9 cellular contexts compared by ENCODE assay signal in the genomic region with DNA sequence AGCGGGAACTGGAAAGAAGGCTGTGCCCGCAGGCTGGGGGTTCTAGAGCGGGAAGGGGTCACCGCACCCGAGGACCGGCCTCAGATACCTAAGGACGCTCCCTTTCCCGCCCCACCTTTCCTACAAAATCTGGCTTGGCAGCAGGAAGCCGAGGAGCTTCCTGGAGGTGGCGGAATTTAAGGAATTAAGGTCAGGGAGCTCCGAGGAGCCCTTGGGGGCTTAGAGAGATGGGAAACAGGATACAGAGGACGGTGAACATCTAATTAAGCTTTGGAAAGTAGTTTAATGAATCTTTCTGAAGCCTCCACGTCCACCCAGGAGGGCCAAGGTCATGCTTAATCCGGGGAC. TPM values are rescaled to one million over a fixed set of nuclear protein-coding genes. Genes with fewer than 3 reads are reported as not detected.
DNase-seq lines count a peak whose midpoint lies in the region; ATAC-seq and TF ChIP-seq lines count a peak whose summit lies in the region.
"Had no signal": no experiment of that assay in that cellular context is flagged by ENCODE, and none has a peak within 500 bp of the region (broad histone marks: within the 10 kb centered on the region; RNA-seq: fewer than 3 reads in every experiment).

No MANE protein-coding gene starts in this region.

- H3K27me3 Mint-ChIP-seq in activated naive CD4-positive, alpha-beta T cell treated with anti-CD3 and anti-CD28 coated beads for 36 hours (ENCODE audit: low read depth): peaks cover 21% of the 10 kb centered on the region

- no peak for ATAC-seq in right lobe of liver

- H3K27ac Mint-ChIP-seq in activated naive CD4-positive, alpha-beta T cell treated with anti-CD3 and anti-CD28 coated beads for 36 hours: no peak overlapping the region

- no peaks in the 10 kb centered on the region for H3K4me1 Mint-ChIP-seq in activated naive CD4-positive, alpha-beta T cell treated with anti-CD3 and anti-CD28 coated beads for 36 hours (ENCODE audit: low read depth)

- H3K4me3 ChIP-seq in astrocyte of the spinal cord (ENCODE audit: low read depth, low read length): peak overlapping the region; percentile 53
- peak overlapping the region in 2 of 3 donors; percentile 56 to 68 for H3K4me3 ChIP-seq in right lobe of liver
- peak overlapping the region; percentile 56 for H3K4me3 ChIP-seq in thymus (ENCODE audit: low read length)

- H3K36me3 ChIP-seq in right lobe of liver (no peaks in the 10 kb centered on the region), thymus (ENCODE audit: control insufficient read depth, insufficient read depth) (no peaks in the 10 kb centered on the region)

- 17% methylated on average over 13 of the region's 14 CpGs for WGBS in right lobe of liver (ENCODE audit: insufficient coverage, low coverage, low lambda C conversion rate, missing lambda C conversion rate)
- WGBS in thymus: 21% methylated on average over 14 of the region's 14 CpGs

- no peak for DNase-seq in activated naive CD4-positive, alpha-beta T cell treated with anti-CD3 and anti-CD28 coated beads for 36 hours
- DNase-seq in activated naive CD4-positive, alpha-beta T cell (lab: John Stamatoyannopoulos, UW): no peak
- DNase-seq in astrocyte of the spinal cord (ENCODE audit: low read depth, low spot score) (no peak), right lobe of liver (no peak), NCI-H82 (lab: John Stamatoyannopoulos, UW) (no peak), COR-L47 (lab: John Stamatoyannopoulos, UW) (no peak)
- DNase-seq in central memory CD4-positive, alpha-beta T cell: no peak

- H3K36me3 Mint-ChIP-seq in activated naive CD4-positive, alpha-beta T cell treated with anti-CD3 and anti-CD28 coated beads for 36 hours (ENCODE audit: low read depth): no peaks in the 10 kb centered on the region

- intact Hi-C loops in activated naive CD4-positive, alpha-beta T cell treated with anti-CD3 and anti-CD28 coated beads for 36 hours (cut with micrococcal nuclease): no loop called here
- intact Hi-C loops in right lobe of liver (cut with DNase I): no loop called here

- no peaks in the 10 kb centered on the region for H3K9me3 Mint-ChIP-seq in activated naive CD4-positive, alpha-beta T cell treated with anti-CD3 and anti-CD28 coated beads for 36 hours

- no peaks in the 10 kb centered on the region for H3K27me3 ChIP-seq in right lobe of liver
- H3K27me3 ChIP-seq in thymus (ENCODE audit: control insufficient read depth, insufficient read depth): peaks cover 11% of the 10 kb centered on the region

- H3K27ac ChIP-seq in right lobe of liver (no peak overlapping the region), thymus (ENCODE audit: low read depth) (no peak overlapping the region)

- no peak for TF ChIP-seq POLR2A in right lobe of liver (IDR thresholded peaks at IDR 0.05)

- TF ChIP-seq CTCF in astrocyte of the spinal cord (IDR thresholded peaks at IDR 0.05; ENCODE audit: low read depth, low read length) (no peak), right lobe of liver (IDR thresholded peaks at IDR 0.05) (no peak)

- H3K9me3 ChIP-seq in right lobe of liver (no peaks in the 10 kb centered on the region), thymus (ENCODE audit: control insufficient read depth) (no peaks in the 10 kb centered on the region)

- peak overlapping the region; percentile 58 for H3K4me3 Mint-ChIP-seq in activated naive CD4-positive, alpha-beta T cell treated with anti-CD3 and anti-CD28 coated beads for 36 hours

- peaks cover 0 to 7% (median 3%) of the 10 kb centered on the region in 4 donors for H3K4me1 ChIP-seq in right lobe of liver
- H3K4me1 ChIP-seq in thymus (ENCODE audit: control insufficient read depth, insufficient read depth, low read length): peaks cover 6% of the 10 kb centered on the region

- in situ Hi-C loops in astrocyte of the spinal cord (cut with HindIII; ENCODE audit: low sequenced_read_pairs): no loop called here

- CTCF ChIA-PET in activated naive CD4-positive, alpha-beta T cell treated with anti-CD3 and anti-CD28 coated beads for 36 hours (lab: Charles Lee): no interaction called here

RNA-seq across cellular contexts. Expression of a gene that starts 0.5 kb away (rescaled TPM):
- under 1 TPM; 0.37 to 0.52 TPM for total RNA-seq in activated naive CD4-positive, alpha-beta T cell treated with anti-CD3 and anti-CD28 coated beads for 36 hours
- total RNA-seq in right lobe of liver: under 1 TPM in 1 of 6 experiments, not detected in 5; 0.12 TPM
- polyA plus RNA-seq in thymus: 5.0 TPM
- total RNA-seq: pulmonary artery endothelial cell had no signal
